8 cellular contexts compared by ENCODE assay signal in the genomic region with DNA sequence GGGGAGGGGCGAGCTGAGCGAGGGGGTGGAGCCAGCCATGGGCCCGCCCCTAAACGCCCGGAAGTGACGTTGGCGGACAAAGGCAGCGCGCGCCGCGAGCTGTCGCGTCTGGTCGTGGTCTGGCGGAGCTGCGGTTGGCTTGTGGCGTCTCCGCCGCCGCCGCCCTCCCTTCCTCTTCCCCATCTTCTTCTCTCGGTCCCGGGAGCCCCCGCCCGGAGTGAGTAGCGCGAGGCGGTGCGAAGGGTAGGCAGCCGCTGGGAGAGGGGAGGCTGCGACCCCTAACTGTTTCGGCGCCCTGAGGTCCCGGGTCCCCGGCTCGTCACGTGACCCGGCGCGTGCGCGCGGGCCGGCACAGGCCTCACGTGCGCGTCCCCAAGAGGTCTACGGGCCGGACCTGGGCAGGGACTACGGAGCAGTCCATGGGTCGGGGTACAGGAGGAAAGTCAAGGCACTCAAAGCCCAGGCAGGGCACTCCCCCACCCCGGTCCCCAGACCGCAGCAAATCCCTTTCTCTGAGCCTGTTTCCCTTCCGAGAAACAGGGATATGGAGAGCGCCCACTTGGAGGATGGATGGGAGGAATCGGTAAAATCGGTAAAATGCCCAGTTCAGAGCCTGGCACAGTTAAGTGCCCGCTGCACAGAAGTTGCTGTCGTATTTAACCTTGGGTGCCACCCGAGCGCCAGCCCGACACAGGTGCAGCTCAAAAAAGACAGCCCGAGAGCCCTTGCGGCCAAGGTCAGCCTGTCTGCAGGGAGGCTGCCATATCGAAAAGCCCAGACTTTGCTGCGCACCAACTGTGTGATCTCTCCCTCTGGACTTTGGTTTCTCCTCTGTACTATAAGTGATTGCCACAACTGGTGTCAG. TPM values are rescaled to one million over a fixed set of nuclear protein-coding genes. Genes with fewer than 3 reads are reported as not detected.
DNase-seq lines count a peak whose midpoint lies in the region; ATAC-seq and TF ChIP-seq lines count a peak whose summit lies in the region.

TSS of gene NTMT1 (plus strand) at position 85 of the 865 bp plus-strand sequence. CDS start 6,541 bp downstream, outside the sequence.

- TF ChIP-seq CTCF in BE2C (IDR thresholded peaks at IDR 0.05; ENCODE audit: low read depth, low read length) (no peak), right lobe of liver (IDR thresholded peaks at IDR 0.05) (peak in 1 of 4 donors; percentile 2)

- peak within 1 kb of the TSS; percentile 90 to 98 (median 95) for H3K27ac ChIP-seq in right lobe of liver

- H3K27me3 ChIP-seq in BE2C (no peaks in the 10 kb centered on the region), right lobe of liver (no peaks in the 10 kb centered on the region)

- peak within 1 kb of the TSS; percentile 100 for H3K4me3 ChIP-seq in BE2C (ENCODE audit: low read depth, low read length)
- peak within 1 kb of the TSS; percentile 80 to 99 (median 87) for H3K4me3 ChIP-seq in right lobe of liver

- H3K36me3 ChIP-seq in BE2C, result peaks cover 41% of the 10 kb centered on the region
- H3K36me3 ChIP-seq in right lobe of liver, result no peaks in the 10 kb centered on the region

- H3K4me1 ChIP-seq in BE2C (peaks cover 7% of the 10 kb centered on the region), right lobe of liver (peaks cover 0 to 32% (median 9%) of the 10 kb centered on the region in 4 donors)

- ATAC-seq in HG03439 (IDR thresholded peaks at IDR 0.05; ENCODE audit: unreplicated experiment) (peak; percentile 71), right lobe of liver (peak; percentile 85 to 94 (median 90))

- intact Hi-C loops in right lobe of liver (cut with DNase I), result no loop called here

- WGBS in right lobe of liver (ENCODE audit: insufficient coverage, low coverage, low lambda C conversion rate, missing lambda C conversion rate), result 4% methylated on average over 16 of the region's 67 CpGs

- H3K9me3 ChIP-seq in BE2C (no peaks in the 10 kb centered on the region), right lobe of liver (no peaks in the 10 kb centered on the region)

- DNase-seq in BE2C, result peak; percentile 89
- peak; percentile 29 to 79 for DNase-seq in NCI-H526 (lab: John Stamatoyannopoulos, UW)
- DNase-seq in activated CD4-positive, alpha-beta T cell treated with anti-CD3 and anti-CD28 coated beads, Interleukin-2, amount 50 U/mL, for 4 hours, result peak; percentile 84 to 85
- DNase-seq in dermis microvascular lymphatic vessel endothelial cell (ENCODE audit: low read depth in 2 of 2), result peak; percentile 64 to 85
- peak; percentile 91 to 93 (median 91) for DNase-seq in right lobe of liver
- DNase-seq in stimulated activated CD4-positive, alpha-beta T cell treated with anti-CD3 and anti-CD28 coated beads, Interleukin-4, amount 100 ng/mL, for 4 hours, result peak; percentile 86 to 91

- TF ChIP-seq POLR2A in GM19193 (IDR thresholded peaks at IDR 0.05; ENCODE audit: extremely low read depth, insufficient read depth, insufficient read length) (peak; percentile 91), right lobe of liver (IDR thresholded peaks at IDR 0.05) (peak; percentile 98)

RNA-seq across cellular contexts. Expression of gene NTMT1, which starts in this region (rescaled TPM):
- 227 TPM for polyA plus RNA-seq in BE2C (2012; ENCODE audit: insufficient read depth, insufficient read length, low read depth)
- total RNA-seq in dermis microvascular lymphatic vessel endothelial cell (23.7 and 25.7 TPM in 2 replicates), right lobe of liver (10 to 100 TPM; 15.6 to 28.3 (median 20.7) TPM)

Comparison
In these comparisons a context has a peak if more than half of its experiments do, and no peak if none do; other contexts are left out.
1. Peak in every context shown above with its lines: DNase-seq, ATAC-seq, H3K4me3 ChIP-seq and H3K27ac ChIP-seq.